1 cellular context compared by ENCODE assay signal in genomic region chr6:111771629-111772028, GRCh38.
TF ChIP-seq lines count a peak whose summit lies in the region.

No MANE protein-coding gene starts in this region.

TF ChIP-seq in WTC11, 78 proteins besides CTCF, POLR2A, EP300 and RAD21 (continued from another document):
- no peak for TF ChIP-seq ZNF425 (CRISPR knock-in tag; conservative IDR thresholded peaks at IDR 0.05)
- TF ChIP-seq USF1 (CRISPR knock-in tag; IDR thresholded peaks at IDR 0.05), result no peak
- TF ChIP-seq PRDM15 (CRISPR knock-in tag; IDR thresholded peaks at IDR 0.05), result no peak
- TF ChIP-seq KAT7 (CRISPR knock-in tag; IDR thresholded peaks at IDR 0.05; ENCODE audit: borderline replicate concordance), result no peak
- TF ChIP-seq PRRX2 (CRISPR knock-in tag; IDR thresholded peaks at IDR 0.05), result no peak
- no peak for TF ChIP-seq IRF1 (CRISPR knock-in tag; IDR thresholded peaks at IDR 0.05)
- no peak for TF ChIP-seq SP1 (CRISPR knock-in tag; conservative IDR thresholded peaks at IDR 0.05)
- no peak for TF ChIP-seq CREM (CRISPR knock-in tag; IDR thresholded peaks at IDR 0.05)
- TF ChIP-seq CDX4 (CRISPR knock-in tag; IDR thresholded peaks at IDR 0.05; ENCODE audit: borderline replicate concordance), result no peak
- no peak for TF ChIP-seq FOXP1 (CRISPR knock-in tag; IDR thresholded peaks at IDR 0.05; ENCODE audit: borderline replicate concordance)
- TF ChIP-seq NR3C1 (CRISPR knock-in tag; conservative IDR thresholded peaks at IDR 0.05; ENCODE audit: low read depth), result no peak
- TF ChIP-seq TP53 (CRISPR knock-in tag; IDR thresholded peaks at IDR 0.05), result no peak
- no peak for TF ChIP-seq ZNF138 (CRISPR knock-in tag; conservative IDR thresholded peaks at IDR 0.05)
- no peak for TF ChIP-seq FOXJ3 (CRISPR knock-in tag; IDR thresholded peaks at IDR 0.05; ENCODE audit: borderline replicate concordance)
